2 cellular contexts compared by ENCODE assay signal in genomic region chr5:96968074-96968473, GRCh38.
TF ChIP-seq lines count a peak whose summit lies in the region.

No MANE protein-coding gene starts in this region.

TF ChIP-seq in K562, 482 proteins besides CTCF, POLR2A, EP300 and RAD21:
- TF ChIP-seq ZSCAN29 (IDR thresholded peaks at IDR 0.05): no peak
- 0 out of 2 replicates have a peak, but pooled peaks have one; percentile 11 for TF ChIP-seq JUND (IDR thresholded peaks at IDR 0.05; ENCODE audit: borderline replicate concordance, low read depth, low read length)
- 0 out of 3 replicates have a peak, but pooled peaks have one; percentile 16 for TF ChIP-seq JUND (tag; IDR thresholded peaks at IDR 0.05; ENCODE audit: borderline replicate concordance, low read depth, low read length)
- peak; percentile 28; the same call in 1 of the 2 replicates for TF ChIP-seq ATF3 (IDR thresholded peaks at IDR 0.05)
- TF ChIP-seq ATF3 (CRISPR knock-in tag; conservative IDR thresholded peaks at IDR 0.05): no peak
- no peak for TF ChIP-seq KAT2B (IDR thresholded peaks at IDR 0.05; ENCODE audit: low read depth, low read length)
- TF ChIP-seq FOSL1 (tag; conservative IDR thresholded peaks at IDR 0.05): peak; percentile 42

TF ChIP-seq in HepG2, 621 proteins besides CTCF, POLR2A, EP300 and RAD21:
- no peak for TF ChIP-seq ZNF451 (CRISPR knock-in tag; IDR thresholded peaks at IDR 0.05)
- TF ChIP-seq ZNF44 (CRISPR knock-in tag; IDR thresholded peaks at IDR 0.05): no peak
- no peak for TF ChIP-seq ZNF263 (CRISPR knock-in tag; IDR thresholded peaks at IDR 0.05)
- TF ChIP-seq ZNF530 (CRISPR knock-in tag; IDR thresholded peaks at IDR 0.05; ENCODE audit: low read depth): no peak
- no peak for TF ChIP-seq IRF2 (CRISPR knock-in tag; IDR thresholded peaks at IDR 0.05)
- no peak for TF ChIP-seq KLF9 (CRISPR knock-in tag; IDR thresholded peaks at IDR 0.05; ENCODE audit: low read depth)
- no peak for TF ChIP-seq PPARG (CRISPR knock-in tag; conservative IDR thresholded peaks at IDR 0.05)
- no peak for TF ChIP-seq GATAD1 (CRISPR knock-in tag; IDR thresholded peaks at IDR 0.05)
- TF ChIP-seq MATR3 (CRISPR knock-in tag; IDR thresholded peaks at IDR 0.05): no peak
- TF ChIP-seq TEAD3 (CRISPR knock-in tag; optimal IDR thresholded peaks at IDR 0.05; ENCODE audit: borderline replicate concordance): peak; percentile 48
- TF ChIP-seq GATAD2A (CRISPR knock-in tag; IDR thresholded peaks at IDR 0.05): no peak
- TF ChIP-seq FOSL1 (CRISPR knock-in tag; IDR thresholded peaks at IDR 0.05; ENCODE audit: borderline replicate concordance): peak; percentile 39; the same call in 1 of the 2 replicates
- no peak for TF ChIP-seq RFX1 (IDR thresholded peaks at IDR 0.05)
- TF ChIP-seq MEIS2 (CRISPR knock-in tag; IDR thresholded peaks at IDR 0.05): no peak
- TF ChIP-seq ZNF776 (CRISPR knock-in tag; IDR thresholded peaks at IDR 0.05): no peak
- TF ChIP-seq E2F1 (CRISPR knock-in tag; IDR thresholded peaks at IDR 0.05): no peak
- TF ChIP-seq SYNCRIP (IDR thresholded peaks at IDR 0.05; ENCODE audit: insufficient read depth, low read depth, low read length): no peak
- no peak for TF ChIP-seq KLF11 (CRISPR knock-in tag; IDR thresholded peaks at IDR 0.05)
- peak; percentile 81 for TF ChIP-seq FOSL2 (CRISPR knock-in tag; IDR thresholded peaks at IDR 0.05)
